ENCODE assay signal across 8 cellular contexts in the genomic region with DNA sequence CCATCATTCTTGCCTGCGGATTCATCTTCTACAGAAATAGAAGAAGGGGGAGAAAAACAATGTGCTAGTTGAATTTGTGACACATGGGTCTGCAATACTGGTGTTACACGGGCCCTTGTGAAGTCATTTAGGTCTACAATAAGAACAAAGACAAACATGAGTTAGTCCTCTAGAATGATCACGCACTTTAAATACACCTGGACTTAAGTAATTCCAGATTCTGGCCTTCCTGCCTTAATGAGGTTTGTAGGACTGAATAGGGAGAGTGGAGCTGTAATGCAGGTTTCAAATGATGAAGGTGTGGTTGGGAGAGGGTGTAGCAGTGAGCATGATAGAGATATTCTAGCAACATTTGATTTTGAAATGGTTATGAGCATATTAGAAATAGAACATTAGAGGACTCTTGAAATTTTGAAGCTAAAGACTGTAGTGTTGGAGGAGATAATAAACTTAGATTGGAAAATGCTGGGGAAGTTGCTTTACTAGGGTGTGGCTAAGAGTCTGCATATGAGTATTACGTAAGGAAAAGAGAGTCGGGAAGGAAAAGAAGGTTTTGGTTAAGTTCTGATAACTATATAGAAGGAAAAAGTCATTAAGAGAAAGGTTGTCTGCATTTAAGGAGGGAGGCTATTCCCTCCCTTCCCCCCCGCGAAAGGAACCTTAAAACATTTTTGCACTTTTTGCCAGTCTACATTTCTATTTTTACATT. TPM values are rescaled to one million over a fixed set of nuclear protein-coding genes. Genes with fewer than 3 reads are reported as not detected.
DNase-seq lines count a peak whose midpoint lies in the region; ATAC-seq lines count a peak whose summit lies in the region.

No MANE protein-coding gene starts in this region.

- H3K9me3 ChIP-seq in T-helper 17 cell (ENCODE audit: control insufficient read depth, low read length, poor library complexity, severe bottlenecking) (no peaks in the 10 kb centered on the region), skeletal muscle satellite cell (replicated peaks; ENCODE audit: low read length) (no peaks in the 10 kb centered on the region)

- no peaks in the 10 kb centered on the region for H3K27me3 ChIP-seq in skeletal muscle satellite cell (ENCODE audit: control insufficient read depth, insufficient read depth, low read length)

- no peak for ATAC-seq in T-helper 17 cell
- no peak for ATAC-seq in left lobe of liver

- H3K4me1 Mint-ChIP-seq in activated naive CD4-positive, alpha-beta T cell treated with anti-CD3 and anti-CD28 coated beads for 36 hours (ENCODE audit: low read depth), result peaks cover 62% of the 10 kb centered on the region
- peaks cover 45% of the 10 kb centered on the region for H3K4me1 Mint-ChIP-seq in T-helper 17 cell

- intact Hi-C loops in activated naive CD4-positive, alpha-beta T cell treated with anti-CD3 and anti-CD28 coated beads for 36 hours (cut with micrococcal nuclease), result loop anchor here (2.0 to 10.0 kb wide), 2 partner anchors 734 to 1648 kb away; partner anchors contain the start of gene RNF13

- no peak for DNase-seq in activated naive CD4-positive, alpha-beta T cell treated with anti-CD3 and anti-CD28 coated beads for 36 hours
- no peak for DNase-seq in activated naive CD4-positive, alpha-beta T cell treated with Interleukin-2 at 50 U/mL for 16 hours
- DNase-seq in T-helper 17 cell (no peak), fibroblast of peridontal ligament (ENCODE audit: extremely low read depth) (peak; percentile 28), COLO668 (lab: John Stamatoyannopoulos, UW; ENCODE audit: unreplicated experiment) (no peak), left lobe of liver (ENCODE audit: low spot score) (no peak), HuH-7.5 (ENCODE audit: low spot score) (no peak)

- H3K9ac ChIP-seq in skeletal muscle satellite cell (ENCODE audit: low read depth, low read length), result peak overlapping the region; percentile 91

- CTCF ChIA-PET in activated naive CD4-positive, alpha-beta T cell treated with anti-CD3 and anti-CD28 coated beads for 36 hours (lab: Charles Lee), result no interaction called here

- no peaks in the 10 kb centered on the region for H3K9me3 Mint-ChIP-seq in activated naive CD4-positive, alpha-beta T cell treated with anti-CD3 and anti-CD28 coated beads for 36 hours

- peak overlapping the region; percentile 95 for H3K27ac Mint-ChIP-seq in activated naive CD4-positive, alpha-beta T cell treated with anti-CD3 and anti-CD28 coated beads for 36 hours
- H3K27ac Mint-ChIP-seq in T-helper 17 cell, result peak overlapping the region; percentile 96

- H3K27me3 Mint-ChIP-seq in activated naive CD4-positive, alpha-beta T cell treated with anti-CD3 and anti-CD28 coated beads for 36 hours (ENCODE audit: low read depth), result no peaks in the 10 kb centered on the region
- H3K27me3 Mint-ChIP-seq in T-helper 17 cell, result no peaks in the 10 kb centered on the region

- peak overlapping the region; percentile 91 for H3K4me2 ChIP-seq in skeletal muscle satellite cell (ENCODE audit: low read length)

- peak overlapping the region; percentile 84 for H3K4me3 ChIP-seq in skeletal muscle satellite cell (ENCODE audit: low read length)

- peaks cover 20% of the 10 kb centered on the region for H3K36me3 ChIP-seq in skeletal muscle satellite cell (ENCODE audit: insufficient read depth, low read length)

- H3K4me1 ChIP-seq in skeletal muscle satellite cell (ENCODE audit: control insufficient read depth, insufficient read depth, low read length), result peaks cover 25% of the 10 kb centered on the region

- peak overlapping the region; percentile 97 for H3K4me3 Mint-ChIP-seq in activated naive CD4-positive, alpha-beta T cell treated with anti-CD3 and anti-CD28 coated beads for 36 hours
- peak overlapping the region; percentile 97 for H3K4me3 Mint-ChIP-seq in T-helper 17 cell

- peaks cover 38% of the 10 kb centered on the region for H3K36me3 Mint-ChIP-seq in activated naive CD4-positive, alpha-beta T cell treated with anti-CD3 and anti-CD28 coated beads for 36 hours (ENCODE audit: low read depth)
- no peaks in the 10 kb centered on the region for H3K36me3 Mint-ChIP-seq in T-helper 17 cell (ENCODE audit: low read depth)

RNA-seq across cellular contexts. Expression of gene EIF2A, which starts 0.6 kb away (rescaled TPM):
- total RNA-seq in activated naive CD4-positive, alpha-beta T cell treated with anti-CD3 and anti-CD28 coated beads for 36 hours, result 100 to 1,000 TPM; 133 to 135 TPM
- total RNA-seq in T-helper 17 cell (100 to 1,000 TPM; 132 to 144 TPM), left lobe of liver (30.0 TPM)
- 172 and 188 TPM in 2 replicates for total RNA-seq in skeletal muscle satellite cell (2012; rRNA removed)

RNA-seq across cellular contexts. Expression of gene SERP1, which starts 0.9 kb away (rescaled TPM):
- 100 to 1,000 TPM in 1 of 2 experiments, 10 to 100 TPM in 1; 95.9 to 105 TPM for total RNA-seq in activated naive CD4-positive, alpha-beta T cell treated with anti-CD3 and anti-CD28 coated beads for 36 hours
- total RNA-seq in T-helper 17 cell, result 100 to 1,000 TPM; 106 to 119 TPM
- 209 and 224 TPM in 2 replicates for total RNA-seq in skeletal muscle satellite cell (2012; rRNA removed)
- total RNA-seq in left lobe of liver, result 120 TPM

RNA-seq across cellular contexts. Expression of gene SELENOT, which starts 55.9 kb away (rescaled TPM):
- 10 to 100 TPM; 68.4 to 71.2 TPM for total RNA-seq in activated naive CD4-positive, alpha-beta T cell treated with anti-CD3 and anti-CD28 coated beads for 36 hours
- total RNA-seq in T-helper 17 cell (100 to 1,000 TPM in 1 of 2 donors, 10 to 100 TPM in 1; 85.2 to 104 TPM), left lobe of liver (42.5 TPM)
- 108 and 118 TPM in 2 replicates for total RNA-seq in skeletal muscle satellite cell (2012; rRNA removed)
